In genomic region chr14:23457587-23458445, GRCh38 we compare ENCODE assay signal across 1 cellular context.
A peak's percentile ranks its signal among the peaks of the same experiment; 100 is the strongest.
TF ChIP-seq lines count a peak whose summit lies in the region.

No MANE protein-coding gene starts in this region.

TF ChIP-seq in HepG2, 621 proteins besides CTCF, POLR2A, EP300 and RAD21 (continued from another document):
- TF ChIP-seq, protein P1, sequence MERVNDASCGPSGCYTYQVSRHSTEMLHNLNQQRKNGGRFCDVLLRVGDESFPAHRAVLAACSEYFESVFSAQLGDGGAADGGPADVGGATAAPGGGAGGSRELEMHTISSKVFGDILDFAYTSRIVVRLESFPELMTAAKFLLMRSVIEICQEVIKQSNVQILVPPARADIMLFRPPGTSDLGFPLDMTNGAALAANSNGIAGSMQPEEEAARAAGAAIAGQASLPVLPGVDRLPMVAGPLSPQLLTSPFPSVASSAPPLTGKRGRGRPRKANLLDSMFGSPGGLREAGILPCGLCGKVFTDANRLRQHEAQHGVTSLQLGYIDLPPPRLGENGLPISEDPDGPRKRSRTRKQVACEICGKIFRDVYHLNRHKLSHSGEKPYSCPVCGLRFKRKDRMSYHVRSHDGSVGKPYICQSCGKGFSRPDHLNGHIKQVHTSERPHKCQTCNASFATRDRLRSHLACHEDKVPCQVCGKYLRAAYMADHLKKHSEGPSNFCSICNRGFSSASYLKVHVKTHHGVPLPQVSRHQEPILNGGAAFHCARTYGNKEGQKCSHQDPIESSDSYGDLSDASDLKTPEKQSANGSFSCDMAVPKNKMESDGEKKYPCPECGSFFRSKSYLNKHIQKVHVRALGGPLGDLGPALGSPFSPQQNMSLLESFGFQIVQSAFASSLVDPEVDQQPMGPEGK (CRISPR knock-in tag; IDR thresholded peaks at IDR 0.05) = peak; percentile 61
- TF ChIP-seq ZKSCAN8 (CRISPR knock-in tag; IDR thresholded peaks at IDR 0.05; ENCODE audit: borderline replicate concordance) (peak; percentile 28; the same call in 1 of the 2 replicates), REXO4 (CRISPR knock-in tag; IDR thresholded peaks at IDR 0.05; ENCODE audit: borderline replicate concordance) (no peak), JUND (CRISPR knock-in tag; IDR thresholded peaks at IDR 0.05) (peak; percentile 99), XRCC5 (optimal IDR thresholded peaks at IDR 0.05; ENCODE audit: low read length) (peak; percentile 26), ZMAT5 (CRISPR knock-in tag; IDR thresholded peaks at IDR 0.05; ENCODE audit: borderline replicate concordance, low read depth) (no peak), ISX (CRISPR knock-in tag; conservative IDR thresholded peaks at IDR 0.05) (no peak), ZNF30 (CRISPR knock-in tag; IDR thresholded peaks at IDR 0.05) (no peak), ZNF20 (CRISPR knock-in tag; IDR thresholded peaks at IDR 0.05) (no peak), HES4 (CRISPR knock-in tag; IDR thresholded peaks at IDR 0.05; ENCODE audit: borderline replicate concordance) (no peak), JUNB (CRISPR knock-in tag; IDR thresholded peaks at IDR 0.05; ENCODE audit: borderline replicate concordance) (peak; percentile 97), NR2F1 (CRISPR knock-in tag; IDR thresholded peaks at IDR 0.05) (0 out of 4 replicates have a peak, but pooled peaks of 1 of the 2 experiments have one; percentile 14), HNF4G (IDR thresholded peaks at IDR 0.05; ENCODE audit: borderline replicate concordance, low read depth, low read length) (peak; percentile 80; the same call in 1 of the 2 replicates), HNF4G (CRISPR knock-in tag; IDR thresholded peaks at IDR 0.05; ENCODE audit: borderline replicate concordance, low read depth) (peak; percentile 93; the same call in 1 of the 2 replicates), ERF (CRISPR knock-in tag; IDR thresholded peaks at IDR 0.05) (peak; percentile 64; the same call in 1 of the 2 replicates), HOMEZ (CRISPR knock-in tag; IDR thresholded peaks at IDR 0.05; ENCODE audit: low read depth) (peak; percentile 83; the same call in 1 of the 2 replicates), SMARCE1 (IDR thresholded peaks at IDR 0.05; ENCODE audit: borderline replicate concordance) (peak; percentile 73; the same call in 1 of the 2 replicates), ZNF781 (CRISPR knock-in tag; IDR thresholded peaks at IDR 0.05; ENCODE audit: borderline replicate concordance, not compliant biosample characterization) (peak; percentile 29), ZBTB7B (CRISPR knock-in tag; IDR thresholded peaks at IDR 0.05) (0 out of 2 replicates have a peak, but pooled peaks have one; percentile 20), KLF9 (CRISPR knock-in tag; IDR thresholded peaks at IDR 0.05; ENCODE audit: low read depth) (0 out of 2 replicates have a peak, but pooled peaks have one; percentile 58), ZBTB49 (CRISPR knock-in tag; IDR thresholded peaks at IDR 0.05; ENCODE audit: borderline replicate concordance) (0 out of 2 replicates have a peak, but pooled peaks have one; percentile 47), STAT5B (CRISPR knock-in tag; IDR thresholded peaks at IDR 0.05) (no peak), MED1 (CRISPR knock-in tag; IDR thresholded peaks at IDR 0.05) (peak; percentile 34; the same call in 1 of the 2 replicates), ZNF317 (CRISPR knock-in tag; IDR thresholded peaks at IDR 0.05) (0 out of 2 replicates have a peak, but pooled peaks have one; percentile 35), CREB1 (IDR thresholded peaks at IDR 0.05) (no peak), CREB1 (CRISPR knock-in tag; IDR thresholded peaks at IDR 0.05) (no peak), RARA (CRISPR knock-in tag; IDR thresholded peaks at IDR 0.05) (peak; percentile 58; the same call in 1 of the 2 replicates), RXRB (CRISPR knock-in tag; IDR thresholded peaks at IDR 0.05; ENCODE audit: borderline replicate concordance) (0 out of 2 replicates have a peak, but pooled peaks have one; percentile 66)
- TF ChIP-seq, protein P2, sequence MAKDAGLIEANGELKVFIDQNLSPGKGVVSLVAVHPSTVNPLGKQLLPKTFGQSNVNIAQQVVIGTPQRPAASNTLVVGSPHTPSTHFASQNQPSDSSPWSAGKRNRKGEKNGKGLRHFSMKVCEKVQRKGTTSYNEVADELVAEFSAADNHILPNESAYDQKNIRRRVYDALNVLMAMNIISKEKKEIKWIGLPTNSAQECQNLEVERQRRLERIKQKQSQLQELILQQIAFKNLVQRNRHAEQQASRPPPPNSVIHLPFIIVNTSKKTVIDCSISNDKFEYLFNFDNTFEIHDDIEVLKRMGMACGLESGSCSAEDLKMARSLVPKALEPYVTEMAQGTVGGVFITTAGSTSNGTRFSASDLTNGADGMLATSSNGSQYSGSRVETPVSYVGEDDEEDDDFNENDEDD (CRISPR knock-in tag; IDR thresholded peaks at IDR 0.05; ENCODE audit: borderline replicate concordance) = peak; percentile 24; the same call in 1 of the 2 replicates
